In genomic region chr1:104266612-104267011, GRCh38 we compare ENCODE assay signal across 20 cellular contexts.
A peak's percentile ranks its signal among the peaks of the same experiment; 100 is the strongest.
DNase-seq lines count a peak whose midpoint lies in the region; ATAC-seq lines count a peak whose summit lies in the region.
"Had no signal": no experiment of that assay in that cellular context is flagged by ENCODE, and none has a peak within 500 bp of the region (broad histone marks: within the 10 kb centered on the region; RNA-seq: fewer than 3 reads in every experiment).

No MANE protein-coding gene starts in this region.

- DNase-seq in midbrain (lab: John Stamatoyannopoulos, UW) (no peak), epidermal melanocyte (ENCODE audit: insufficient read length, low spot score) (no peak), DMS79 treated with DMSO at 0.1 percent for 48 hours (lab: John Stamatoyannopoulos, UW) (no peak)
- DNase-seq: activated CD4-positive, alpha-beta T cell treated with anti-CD3 and anti-CD28 coated beads for 36 hours; activated CD8-positive, alpha-beta memory T cell treated with anti-CD3 and anti-CD28 coated beads, Interleukin-2, amount 50 U/mL, for 4 hours; activated gamma-delta T cell; head of caudate nucleus; Karpas-422; NCI-H1417 treated with DMSO at 0.1 percent for 48 hours; NCI-H2171; NCI-H82; Peyer's patch; right lobe of liver; stomach; upper lobe of left lung had no signal

- ATAC-seq in GM18508 (IDR thresholded peaks at IDR 0.05; ENCODE audit: insufficient read depth, unreplicated experiment) (peak; percentile 68), GM19397 (IDR thresholded peaks at IDR 0.05; ENCODE audit: unreplicated experiment) (peak; percentile 75), HG02798 (IDR thresholded peaks at IDR 0.05; ENCODE audit: poor library complexity, unreplicated experiment) (peak; percentile 70), HG03460 (IDR thresholded peaks at IDR 0.05; ENCODE audit: unreplicated experiment) (peak; percentile 65), HG03196 (IDR thresholded peaks at IDR 0.05; ENCODE audit: unreplicated experiment) (no peak)
- ATAC-seq: activated CD4-positive, alpha-beta T cell treated with anti-CD3 and anti-CD28 coated beads for 36 hours; right lobe of liver had no signal
